In genomic region chr4:24763631-24764302, GRCh38 we compare ENCODE assay signal across 13 cellular contexts. TPM values are rescaled to one million over a fixed set of nuclear protein-coding genes. Genes with fewer than 3 reads are reported as not detected.
DNase-seq lines count a peak whose midpoint lies in the region; ATAC-seq and TF ChIP-seq lines count a peak whose summit lies in the region.
"Had no signal": no experiment of that assay in that cellular context is flagged by ENCODE, and none has a peak within 500 bp of the region (broad histone marks: within the 10 kb centered on the region; RNA-seq: fewer than 3 reads in every experiment).

No MANE protein-coding gene starts in this region.

- WGBS in esophagus, 2 donors, result 32 to 41% methylated on average over 5 of the region's 5 CpGs

- H3K4me1 Mint-ChIP-seq in activated naive CD8-positive, alpha-beta T cell treated with anti-CD3 and anti-CD28 coated beads for 36 hours, result no peaks in the 10 kb centered on the region
- no peaks in the 10 kb centered on the region for H3K4me1 Mint-ChIP-seq in activated T-cell treated with anti-CD3 and anti-CD28 coated beads, Interleukin-2, amount 50 U/mL, for 24 hours (ENCODE audit: low read depth)
- H3K4me1 Mint-ChIP-seq: activated CD4-positive, alpha-beta memory T cell treated with anti-CD3 and anti-CD28 coated beads, Interleukin-2, amount 10 ng/mL, durations not matched to agents 7 days and 5 days had no signal

- H3K4me1 ChIP-seq in esophagus (ENCODE audit: control insufficient read depth in 2 of 2, insufficient read depth in 2 of 2, low read length in 1 of 2), result peaks cover 0 to 3% of the 10 kb centered on the region in 2 donors
- H3K4me1 ChIP-seq: colonic mucosa had no signal

- no peak overlapping the region for H3K4me3 Mint-ChIP-seq in activated naive CD8-positive, alpha-beta T cell treated with anti-CD3 and anti-CD28 coated beads for 36 hours
- no peak overlapping the region for H3K4me3 Mint-ChIP-seq in activated T-cell treated with anti-CD3 and anti-CD28 coated beads, Interleukin-2, amount 50 U/mL, for 24 hours
- H3K4me3 Mint-ChIP-seq: activated CD4-positive, alpha-beta memory T cell treated with anti-CD3 and anti-CD28 coated beads, Interleukin-2, amount 10 ng/mL, durations not matched to agents 7 days and 5 days had no signal

- no peaks in the 10 kb centered on the region for H3K36me3 ChIP-seq in esophagus (ENCODE audit: control insufficient read depth in 2 of 2, insufficient read depth in 2 of 2, low read length in 1 of 2)
- H3K36me3 ChIP-seq: colonic mucosa had no signal

- DNase-seq in H4 (ENCODE audit: low spot score), result peak; percentile 36
- peak; percentile 29 to 82 for DNase-seq in NCI-H524 (lab: John Stamatoyannopoulos, UW)
- DNase-seq in retinal pigment epithelial cell (ENCODE audit: low read depth), result peak; percentile 86
- no peak for DNase-seq in activated naive CD8-positive, alpha-beta T cell treated with anti-CD3 and anti-CD28 coated beads for 36 hours
- no peak for DNase-seq in activated T-cell treated with anti-CD3 and anti-CD28 coated beads, Interleukin-2, amount 50 U/mL, for 24 hours
- DNase-seq: activated CD4-positive, alpha-beta memory T cell treated with anti-CD3 and anti-CD28 coated beads, Interleukin-2, amount 10 ng/mL, durations not matched to agents 7 days and 5 days; colonic mucosa; OCI-M1; stimulated activated CD4-positive, alpha-beta T cell treated with anti-CD3 and anti-CD28 coated beads, Interleukin-2, amount 100 ng/mL, for 24 hours had no signal

- no peaks in the 10 kb centered on the region for H3K9me3 ChIP-seq in esophagus (ENCODE audit: control insufficient read depth in 2 of 2, insufficient read depth in 1 of 2, low read depth in 1 of 2, low read length in 1 of 2)
- H3K9me3 ChIP-seq: colonic mucosa had no signal

- no peak overlapping the region for H3K27ac Mint-ChIP-seq in activated naive CD8-positive, alpha-beta T cell treated with anti-CD3 and anti-CD28 coated beads for 36 hours
- no peak overlapping the region for H3K27ac Mint-ChIP-seq in activated T-cell treated with anti-CD3 and anti-CD28 coated beads, Interleukin-2, amount 50 U/mL, for 24 hours
- H3K27ac Mint-ChIP-seq: activated CD4-positive, alpha-beta memory T cell treated with anti-CD3 and anti-CD28 coated beads, Interleukin-2, amount 10 ng/mL, durations not matched to agents 7 days and 5 days had no signal

- H3K27ac ChIP-seq in esophagus (ENCODE audit: low read depth in 2 of 2, low read length in 1 of 2), result peak overlapping the region; percentile 38 to 75
- H3K27ac ChIP-seq: colonic mucosa had no signal

- H3K9me3 Mint-ChIP-seq in activated naive CD8-positive, alpha-beta T cell treated with anti-CD3 and anti-CD28 coated beads for 36 hours, result no peaks in the 10 kb centered on the region
- peaks cover 6% of the 10 kb centered on the region for H3K9me3 Mint-ChIP-seq in activated T-cell treated with anti-CD3 and anti-CD28 coated beads, Interleukin-2, amount 50 U/mL, for 24 hours
- H3K9me3 Mint-ChIP-seq: activated CD4-positive, alpha-beta memory T cell treated with anti-CD3 and anti-CD28 coated beads, Interleukin-2, amount 10 ng/mL, durations not matched to agents 7 days and 5 days had no signal

- no peak for ATAC-seq in GM19035 (IDR thresholded peaks at IDR 0.05; ENCODE audit: unreplicated experiment)
- ATAC-seq in HG02623 (IDR thresholded peaks at IDR 0.05; ENCODE audit: unreplicated experiment), result no peak

- no peaks in the 10 kb centered on the region for H3K36me3 Mint-ChIP-seq in activated naive CD8-positive, alpha-beta T cell treated with anti-CD3 and anti-CD28 coated beads for 36 hours
- no peaks in the 10 kb centered on the region for H3K36me3 Mint-ChIP-seq in activated T-cell treated with anti-CD3 and anti-CD28 coated beads, Interleukin-2, amount 50 U/mL, for 24 hours (ENCODE audit: low read depth)

- no peaks in the 10 kb centered on the region for H3K27me3 ChIP-seq in esophagus (ENCODE audit: control insufficient read depth in 1 of 2, insufficient read depth in 2 of 2, low read length in 2 of 2)
- H3K27me3 ChIP-seq: colonic mucosa had no signal

- H3K27me3 Mint-ChIP-seq in activated naive CD8-positive, alpha-beta T cell treated with anti-CD3 and anti-CD28 coated beads for 36 hours, result peaks cover 6% of the 10 kb centered on the region
- no peaks in the 10 kb centered on the region for H3K27me3 Mint-ChIP-seq in activated T-cell treated with anti-CD3 and anti-CD28 coated beads, Interleukin-2, amount 50 U/mL, for 24 hours
- H3K27me3 Mint-ChIP-seq: activated CD4-positive, alpha-beta memory T cell treated with anti-CD3 and anti-CD28 coated beads, Interleukin-2, amount 10 ng/mL, durations not matched to agents 7 days and 5 days had no signal

- no peak for TF ChIP-seq CTCF in retinal pigment epithelial cell (conservative IDR thresholded peaks at IDR 0.05; ENCODE audit: low read depth, low read length)

- peak overlapping the region in 1 of 2 donors; percentile 2 for H3K4me3 ChIP-seq in esophagus (ENCODE audit: low read depth in 1 of 2, low read length in 2 of 2)
- no peak overlapping the region for H3K4me3 ChIP-seq in retinal pigment epithelial cell (ENCODE audit: low read length)
- H3K4me3 ChIP-seq: colonic mucosa, lung had no signal

RNA-seq across cellular contexts. Expression of gene SOD3, which starts 31.6 kb away (rescaled TPM):
- total RNA-seq in H4 (2014; rRNA removed; shearing (Covaris generic)), result 1.6 TPM in 1 of 2 replicates, not detected in the other
- 10 to 100 TPM in 1 of 2 donors, 1 to 10 TPM in 1; 5.8 to 21.1 TPM for polyA plus RNA-seq in esophagus
- total RNA-seq in activated naive CD8-positive, alpha-beta T cell treated with anti-CD3 and anti-CD28 coated beads for 36 hours, result not detected
- total RNA-seq: activated CD4-positive, alpha-beta memory T cell treated with anti-CD3 and anti-CD28 coated beads, Interleukin-2, amount 10 ng/mL, durations not matched to agents 7 days and 5 days had no signal

Comparison
In these comparisons a context has a peak if more than half of its experiments do, and no peak if none do; other contexts are left out.
1. DNase-seq: peak in H4 (single experiment), NCI-H524 (2 of 2) and retinal pigment epithelial cell (single experiment); none in activated naive CD8-positive, alpha-beta T cell treated with anti-CD3 and anti-CD28 coated beads for 36 hours (single experiment) and activated T-cell treated with anti-CD3 and anti-CD28 coated beads, Interleukin-2, amount 50 U/mL, for 24 hours (single experiment).